27 cellular contexts compared by ENCODE assay signal in genomic region chr3:186077466-186077865, GRCh38. TPM values are rescaled to one million over a fixed set of nuclear protein-coding genes. Genes with fewer than 3 reads are reported as not detected.
A peak's percentile ranks its signal among the peaks of the same experiment; 100 is the strongest.
DNase-seq lines count a peak whose midpoint lies in the region; ATAC-seq, FAIRE-seq and TF ChIP-seq lines count a peak whose summit lies in the region.
"Had no signal": no experiment of that assay in that cellular context is flagged by ENCODE, and none has a peak within 500 bp of the region (broad histone marks: within the 10 kb centered on the region; RNA-seq: fewer than 3 reads in every experiment).

No MANE protein-coding gene starts in this region.

- H2BK120ac ChIP-seq in mesendoderm (ENCODE audit: low read depth, low read length) = no peak overlapping the region

- 97% methylated on average over 6 of the region's 6 CpGs for WGBS in mammary epithelial cell (ENCODE audit: low coverage, missing lambda C conversion rate)
- no CpG with 5 or more reads among the region's 6 CpGs for WGBS in mesendoderm (ENCODE audit: extremely low coverage, insufficient coverage, low lambda C conversion rate)

- H3K23ac ChIP-seq in mesendoderm (ENCODE audit: low read length) = no peak overlapping the region

- TF ChIP-seq POLR2A in H54 (IDR thresholded peaks at IDR 0.05; ENCODE audit: low read depth, low read length) = no peak

- H3K4me3 ChIP-seq in mammary epithelial cell (replicated peaks in 1 of 3; ENCODE audit: insufficient read depth in 1 of 3, low read depth in 2 of 3, low read length in 3 of 3) (no peak overlapping the region), mesendoderm (ENCODE audit: low read length) (no peak overlapping the region)
- H3K4me3 ChIP-seq: A549; BLaER1 treated with 17β-estradiol and CSF1 and Interleukin-3, amounts not matched to agents 10 nM and 100 nM; GM12878 had no signal

- H3K79me2 ChIP-seq in mammary epithelial cell (ENCODE audit: insufficient read depth, low read length) (no peaks in the 10 kb centered on the region), mesendoderm (ENCODE audit: control insufficient read depth, insufficient read depth, low read length) (no peaks in the 10 kb centered on the region)

- H3K4ac ChIP-seq in mesendoderm (ENCODE audit: low read depth, low read length) = no peak overlapping the region

- no peaks in the 10 kb centered on the region for H3K9me3 Mint-ChIP-seq in MCF 10A (ENCODE audit: unreplicated experiment)
- peaks cover 10% of the 10 kb centered on the region for H3K9me3 Mint-ChIP-seq in WTC11

- H3K56ac ChIP-seq in mesendoderm (ENCODE audit: low read length) = no peak overlapping the region

- no peak for DNase-seq in MCF 10A (ENCODE audit: unreplicated experiment)
- DNase-seq in mammary epithelial cell = no peak
- DNase-seq in H54 (ENCODE audit: insufficient read length, low spot score) = no peak
- no peak for DNase-seq in WTC11 (ENCODE audit: low spot score)
- no peak for DNase-seq in mesendoderm
- DNase-seq in H4 (ENCODE audit: low spot score) = no peak
- DNase-seq in RCC 7860 (ENCODE audit: low spot score) = no peak
- DNase-seq: AML-193; CD4-positive, alpha-beta T cell; CD8-positive, alpha-beta memory T cell; COR-L47; DMS 273 treated with DMSO at 0.1 percent for 48 hours; DMS153; DMS53; DMS79; DND-41; EL; GDM1 had no signal

- H3K18ac ChIP-seq in mesendoderm (ENCODE audit: low read length) = peak overlapping the region; percentile 22

- H3K9ac ChIP-seq in mammary epithelial cell (ENCODE audit: insufficient read depth, low read length) (no peak overlapping the region), mesendoderm (ENCODE audit: low read length) (no peak overlapping the region)
- H3K9ac ChIP-seq: BLaER1 treated with 17β-estradiol and CSF1 and Interleukin-3, amounts not matched to agents 10 nM and 100 nM had no signal

- POLR2A ChIA-PET in MCF 10A (lab: Yijun Ruan, JAX) = interaction anchor here (0.7 to 1.8 kb wide), 2 partner anchors 27 to 444 kb away, joined by 4 to 6 read pairs; no protein-coding TSS in a partner anchor
- POLR2A ChIA-PET in WTC11 (lab: Charles Lee) = no interaction called here

- in situ Hi-C loops in mammary epithelial cell (cut with MboI; ENCODE audit: low sequenced_read_pairs in 2 of 2) = no loop called here

- H3K79me1 ChIP-seq in mesendoderm (ENCODE audit: low read length) = no peaks in the 10 kb centered on the region

- TF ChIP-seq CTCF in MCF 10A (IDR thresholded peaks at IDR 0.05; ENCODE audit: unreplicated experiment) (no peak), mammary epithelial cell (conservative IDR thresholded peaks at IDR 0.05 in 1 of 2, IDR thresholded peaks at IDR 0.05 in 1 of 2; ENCODE audit: extremely low read depth in 1 of 2, insufficient read depth in 1 of 2, low read depth in 1 of 2, low read length in 2 of 2) (no peak), WTC11 (IDR thresholded peaks at IDR 0.05) (no peak)

- no peaks in the 10 kb centered on the region for H4K20me1 ChIP-seq in mammary epithelial cell (ENCODE audit: insufficient read depth, low read length)

- H4K8ac ChIP-seq in mesendoderm (ENCODE audit: low read depth, low read length) = no peak overlapping the region

- dilution Hi-C loops in mammary epithelial cell (cut with HindIII; ENCODE audit: low sequenced_read_pairs) = no loop called here

- H3K36me3 ChIP-seq in mammary epithelial cell (ENCODE audit: insufficient read depth, low read length) = peaks cover 6% of the 10 kb centered on the region
- H3K36me3 ChIP-seq in mesendoderm (ENCODE audit: control insufficient read depth, insufficient read depth, low read length) = no peaks in the 10 kb centered on the region

- H3K27ac ChIP-seq in mammary epithelial cell (ENCODE audit: insufficient read depth, low read depth, low read length) = no peak overlapping the region
- no peak overlapping the region for H3K27ac ChIP-seq in mesendoderm (ENCODE audit: low read depth, low read length)
- H3K27ac ChIP-seq: 22Rv1; A549; BLaER1 treated with 17β-estradiol and CSF1 and Interleukin-3, amounts not matched to agents 10 nM and 100 nM; C4-2B had no signal

- H4K5ac ChIP-seq in mesendoderm (ENCODE audit: low read length) = no peak overlapping the region

- H2AK5ac ChIP-seq in mesendoderm (ENCODE audit: low read length) = no peak overlapping the region

- H3K27ac Mint-ChIP-seq in MCF 10A (ENCODE audit: low read depth, unreplicated experiment) (peak overlapping the region; percentile 16), WTC11 (peak overlapping the region; percentile 51; the same call in 1 of the 2 replicates)
- H3K27ac Mint-ChIP-seq: B cell; CD4-positive, alpha-beta T cell; CD8-positive, alpha-beta memory T cell had no signal

- BruUV-seq in MCF 10A (replicated peaks; lab: Mats Ljungman, UMichigan) (no TSS peak), mammary epithelial cell (replicated peaks; lab: Mats Ljungman, UMichigan) (no TSS peak)

- H3K4me1 ChIP-seq in mammary epithelial cell (ENCODE audit: insufficient read depth, low read length) (peaks cover 11% of the 10 kb centered on the region), mesendoderm (ENCODE audit: control insufficient read depth, low read depth, low read length) (peaks cover 6% of the 10 kb centered on the region)
- H3K4me1 ChIP-seq: A549 had no signal

- ATAC-seq in WTC11 (no peak), HG02623 (IDR thresholded peaks at IDR 0.05; ENCODE audit: unreplicated experiment) (no peak)
- ATAC-seq: A549, GM12878 had no signal

- H3K27me3 Mint-ChIP-seq in MCF 10A (ENCODE audit: insufficient read depth, unreplicated experiment) (no peaks in the 10 kb centered on the region), WTC11 (ENCODE audit: low read depth) (no peaks in the 10 kb centered on the region)
- H3K27me3 Mint-ChIP-seq: B cell had no signal

- no peak overlapping the region for H3K4me3 Mint-ChIP-seq in MCF 10A (ENCODE audit: unreplicated experiment)
- no peak overlapping the region for H3K4me3 Mint-ChIP-seq in WTC11
- H3K4me3 Mint-ChIP-seq: B cell; CD4-positive, alpha-beta T cell; CD8-positive, alpha-beta memory T cell had no signal

- peak; percentile 15 for FAIRE-seq in H54 (lab: Jason Lieb, UNC)
- FAIRE-seq in RCC 7860 (lab: Jason Lieb, UNC) = no peak
- FAIRE-seq: A549, GM12878, GM12892, GM18507 had no signal

- no peak overlapping the region for H2BK5ac ChIP-seq in mesendoderm (ENCODE audit: low read length)

- H3K9me3 ChIP-seq in mammary epithelial cell (replicated peaks; ENCODE audit: insufficient read depth, low read length) = no peaks in the 10 kb centered on the region

- no peak overlapping the region for H2AFZ ChIP-seq in mammary epithelial cell (ENCODE audit: low read depth, low read length)

- H3K4me2 ChIP-seq in mammary epithelial cell (ENCODE audit: insufficient read depth, low read depth, low read length) = no peak overlapping the region
- H3K4me2 ChIP-seq in mesendoderm (ENCODE audit: low read length) = no peak overlapping the region
- H3K4me2 ChIP-seq: A549; BLaER1 treated with 17β-estradiol and CSF1 and Interleukin-3, amounts not matched to agents 10 nM and 100 nM had no signal

- CTCF ChIA-PET in MCF 10A (lab: Yijun Ruan, JAX) (interaction anchor here (0.6 to 1.7 kb wide), 2 partner anchors 20 to 134 kb away, joined by 3 read pairs; no protein-coding TSS in a partner anchor), mammary epithelial cell (lab: Charles Lee; ENCODE audit: low non-redundant PET) (no interaction called here), WTC11 (lab: Charles Lee) (no interaction called here)

- H3K4me1 Mint-ChIP-seq in MCF 10A (ENCODE audit: insufficient read depth, unreplicated experiment) = peaks cover 8% of the 10 kb centered on the region
- H3K4me1 Mint-ChIP-seq in WTC11 = peaks cover 52% of the 10 kb centered on the region
- H3K4me1 Mint-ChIP-seq: B cell; CD8-positive, alpha-beta memory T cell had no signal

- H3K36me3 Mint-ChIP-seq in MCF 10A (ENCODE audit: insufficient read depth, unreplicated experiment) (peaks cover 48% of the 10 kb centered on the region), WTC11 (peaks cover 46% of the 10 kb centered on the region)

- no peak overlapping the region for H2BK15ac ChIP-seq in mesendoderm (replicated peaks; ENCODE audit: low read depth)

- no peaks in the 10 kb centered on the region for H3K27me3 ChIP-seq in mammary epithelial cell (ENCODE audit: insufficient read depth, low read length)
- H3K27me3 ChIP-seq in mesendoderm (ENCODE audit: insufficient read depth, low read length, poor library complexity) = no peaks in the 10 kb centered on the region
- H3K27me3 ChIP-seq: BLaER1 treated with 17β-estradiol and CSF1 and Interleukin-3, amounts not matched to agents 10 nM and 100 nM had no signal

- intact Hi-C loops in MCF 10A (cut with micrococcal nuclease) (no loop called here), mammary epithelial cell (cut with micrococcal nuclease) (loop anchor here (5.0 kb wide), 1 partner anchor 165 kb away; no protein-coding TSS in a partner anchor)

TF ChIP-seq in WTC11, 78 proteins besides CTCF, POLR2A, EP300 and RAD21 (continues in another document):
- no peak for TF ChIP-seq TEAD4 (CRISPR knock-in tag; IDR thresholded peaks at IDR 0.05)
- TF ChIP-seq ZNF121 (CRISPR knock-in tag; IDR thresholded peaks at IDR 0.05) = no peak
- TF ChIP-seq ETV6 (CRISPR knock-in tag; IDR thresholded peaks at IDR 0.05) = no peak
- TF ChIP-seq MAX (CRISPR knock-in tag; IDR thresholded peaks at IDR 0.05) = no peak
- TF ChIP-seq FOXJ3 (CRISPR knock-in tag; IDR thresholded peaks at IDR 0.05; ENCODE audit: borderline replicate concordance) = no peak
- TF ChIP-seq FOXP1 (CRISPR knock-in tag; IDR thresholded peaks at IDR 0.05; ENCODE audit: borderline replicate concordance) = no peak

RNA-seq across cellular contexts. Expression of gene ETV5, which starts 31.4 kb away (rescaled TPM):
- total RNA-seq in MCF 10A (2022) (93.0 and 101 TPM in 2 replicates), mammary epithelial cell (10 to 100 TPM; 69.3 to 80.3 TPM), WTC11 (2021) (52.9 to 71.3 TPM (median 62.1 TPM) in 3 replicates)
- polyA plus RNA-seq in mammary epithelial cell = 32.9 TPM
- polyA minus RNA-seq in mammary epithelial cell = 117 TPM
- 16.0 TPM for polyA plus RNA-seq in mesendoderm (2013, experiment 1 of 2)
- polyA plus RNA-seq in mesendoderm (2013, experiment 2 of 2) = 15.4 TPM
- 56.7 and 73.9 TPM in 2 replicates for total RNA-seq in H4 (2014; rRNA removed; shearing (Covaris generic))
- total RNA-seq: CD4-positive, alpha-beta T cell had no signal
- polyA plus RNA-seq: CD8-positive, alpha-beta memory T cell had no signal
